22 cellular contexts compared by ENCODE assay signal in the genomic region with DNA sequence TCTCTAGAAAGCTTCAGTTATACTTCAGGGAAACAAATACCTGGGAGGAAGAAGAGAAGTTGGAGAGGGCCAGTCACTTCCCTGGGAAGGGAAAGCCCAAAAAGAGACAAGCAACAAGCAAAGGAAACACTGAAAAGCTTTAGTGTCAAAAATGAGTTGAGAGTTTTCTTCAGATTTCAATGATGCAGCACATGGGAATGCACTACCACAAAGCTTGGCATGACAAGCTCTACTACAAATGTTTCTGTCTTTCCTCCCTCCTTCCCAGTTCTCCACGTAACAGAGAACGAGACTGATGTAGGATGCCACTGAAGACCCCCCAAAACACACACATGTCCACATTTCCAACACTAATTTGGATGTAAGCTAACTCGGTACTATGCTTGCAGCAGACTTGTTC. TPM values are rescaled to one million over a fixed set of nuclear protein-coding genes. Genes with fewer than 3 reads are reported as not detected.
DNase-seq lines count a peak whose midpoint lies in the region; FAIRE-seq and TF ChIP-seq lines count a peak whose summit lies in the region.
"Had no signal": no experiment of that assay in that cellular context is flagged by ENCODE, and none has a peak within 500 bp of the region (broad histone marks: within the 10 kb centered on the region; RNA-seq: fewer than 3 reads in every experiment).

No MANE protein-coding gene starts in this region.

- in situ Hi-C loops in brain microvascular endothelial cell (cut with HindIII; ENCODE audit: low pct_ligation_motif_present, low sequenced_read_pairs) = no loop called here

- WGBS in H9 (ENCODE audit: extremely low coverage, insufficient read length, low lambda C conversion rate) = no CpG with 5 or more reads among the region's 3 CpGs

- no peaks in the 10 kb centered on the region for H3K9me1 ChIP-seq in keratinocyte (ENCODE audit: control insufficient read depth, extremely low read depth, insufficient read depth, low read length)

- H3K4ac ChIP-seq in H9 (ENCODE audit: low read depth, low read length) = no peak overlapping the region

- H4K20me1 ChIP-seq in H9 (ENCODE audit: control insufficient read depth, insufficient read depth, insufficient read length) (no peaks in the 10 kb centered on the region), keratinocyte (ENCODE audit: control insufficient read depth, extremely low read depth, insufficient read depth, low read length) (no peaks in the 10 kb centered on the region)

- H2BK5ac ChIP-seq in H9 (ENCODE audit: insufficient read length, low read length) = no peak overlapping the region

- H3K36me3 Mint-ChIP-seq in H9 (ENCODE audit: insufficient read depth in 1 of 3, low read depth in 3 of 3) = no peaks in the 10 kb centered on the region
- no peaks in the 10 kb centered on the region for H3K36me3 Mint-ChIP-seq in activated T-helper 2 cell treated with anti-CD3 and anti-CD28 coated beads, Interferon-gamma antibody, Interleukin-2, Interleukin-4, amounts not matched to agents 10 μg/mL and 5 μg/mL and 100 μg/mL, durations not matched to agents 14 hours and 24 hours and 36 hours (ENCODE audit: low read depth)
- H3K36me3 Mint-ChIP-seq: activated naive CD8-positive, alpha-beta T cell treated with anti-CD3 and anti-CD28 coated beads, Interleukin-2, amount 10 ng/mL, durations not matched to agents 7 days and 5 days; memory B cell; T-cell had no signal

- H3K14ac ChIP-seq in H9 (ENCODE audit: insufficient read depth, low read length) = no peak overlapping the region

- H3K4me2 ChIP-seq in H9 (ENCODE audit: insufficient read depth, insufficient read length, low read length) (no peak overlapping the region), keratinocyte (ENCODE audit: control insufficient read depth, extremely low read depth, insufficient read depth, low read depth, low read length) (no peak overlapping the region), skeletal muscle satellite cell (ENCODE audit: low read length) (peak overlapping the region; percentile 51)

- H2AFZ ChIP-seq in H9 (ENCODE audit: low read length) (peak overlapping the region; percentile 73), keratinocyte (ENCODE audit: control insufficient read depth, low read length) (no peak overlapping the region)

- no peaks in the 10 kb centered on the region for H3K9me3 Mint-ChIP-seq in H9
- H3K9me3 Mint-ChIP-seq in activated T-helper 2 cell treated with anti-CD3 and anti-CD28 coated beads, Interferon-gamma antibody, Interleukin-2, Interleukin-4, amounts not matched to agents 10 μg/mL and 5 μg/mL and 100 μg/mL, durations not matched to agents 14 hours and 24 hours and 36 hours = no peaks in the 10 kb centered on the region
- H3K9me3 Mint-ChIP-seq: activated naive CD8-positive, alpha-beta T cell treated with anti-CD3 and anti-CD28 coated beads, Interleukin-2, amount 10 ng/mL, durations not matched to agents 7 days and 5 days; memory B cell had no signal

- H3K36me3 ChIP-seq in brain microvascular endothelial cell (replicated peaks) (no peaks in the 10 kb centered on the region), keratinocyte (ENCODE audit: control insufficient read depth in 2 of 2, extremely low read depth in 1 of 2, insufficient read depth in 2 of 2, low read length in 2 of 2) (no peaks in the 10 kb centered on the region), skeletal muscle satellite cell (ENCODE audit: insufficient read depth, low read length) (no peaks in the 10 kb centered on the region)
- H3K36me3 ChIP-seq: tibial nerve had no signal

- no peak overlapping the region for H4K5ac ChIP-seq in H9 (ENCODE audit: insufficient read length, low read depth, low read length)

- no peaks in the 10 kb centered on the region; a peak in 1 of 4 replicates for H3K4me1 Mint-ChIP-seq in H9
- H3K4me1 Mint-ChIP-seq in activated T-helper 2 cell treated with anti-CD3 and anti-CD28 coated beads, Interferon-gamma antibody, Interleukin-2, Interleukin-4, amounts not matched to agents 10 μg/mL and 5 μg/mL and 100 μg/mL, durations not matched to agents 14 hours and 24 hours and 36 hours (ENCODE audit: low read depth) = no peaks in the 10 kb centered on the region
- H3K4me1 Mint-ChIP-seq: activated naive CD8-positive, alpha-beta T cell treated with anti-CD3 and anti-CD28 coated beads, Interleukin-2, amount 10 ng/mL, durations not matched to agents 7 days and 5 days; memory B cell; T-cell had no signal

- TF ChIP-seq CTCF in H9 (conservative IDR thresholded peaks at IDR 0.05) (no peak), brain microvascular endothelial cell (IDR thresholded peaks at IDR 0.05; ENCODE audit: low read depth, low read length, missing control alignments) (no peak), keratinocyte (optimal IDR thresholded peaks at IDR 0.05 in 1 of 3, IDR thresholded peaks at IDR 0.05 in 1 of 3, conservative IDR thresholded peaks at IDR 0.05 in 1 of 3; ENCODE audit: extremely low read depth in 1 of 3, insufficient read depth in 2 of 3, low read length in 3 of 3) (no peak)

- no peaks in the 10 kb centered on the region for H3K4me1 ChIP-seq in H9 (ENCODE audit: insufficient read depth, low read length)
- H3K4me1 ChIP-seq in keratinocyte (ENCODE audit: control insufficient read depth, extremely low read depth, insufficient read depth, low read length) = no peaks in the 10 kb centered on the region
- no peaks in the 10 kb centered on the region for H3K4me1 ChIP-seq in skeletal muscle satellite cell (ENCODE audit: control insufficient read depth, insufficient read depth, low read length)
- H3K4me1 ChIP-seq: tibial nerve had no signal

- no peak overlapping the region for H2BK12ac ChIP-seq in H9 (ENCODE audit: insufficient read length, low read depth, low read length)

- H2AK5ac ChIP-seq in H9 (ENCODE audit: insufficient read length, low read length) = no peak overlapping the region

- H2BK15ac ChIP-seq in H9 (ENCODE audit: low read depth, low read length) = no peak overlapping the region

- no peak overlapping the region for H3K4me3 Mint-ChIP-seq in H9
- H3K4me3 Mint-ChIP-seq in activated T-helper 2 cell treated with anti-CD3 and anti-CD28 coated beads, Interferon-gamma antibody, Interleukin-2, Interleukin-4, amounts not matched to agents 10 μg/mL and 5 μg/mL and 100 μg/mL, durations not matched to agents 14 hours and 24 hours and 36 hours (ENCODE audit: low read depth) = no peak overlapping the region
- H3K4me3 Mint-ChIP-seq: activated CD8-positive, alpha-beta T cell treated with anti-CD3 and anti-CD28 coated beads, Interleukin-2, amount 10 ng/mL, durations not matched to agents 7 days and 5 days; activated naive CD8-positive, alpha-beta T cell treated with anti-CD3 and anti-CD28 coated beads, Interleukin-2, amount 10 ng/mL, durations not matched to agents 7 days and 5 days; activated T-cell treated with anti-CD3 and anti-CD28 coated beads, Interleukin-2, amount 50 U/mL, for 72 hours; HFFc6; memory B cell; T-cell had no signal

- H3K18ac ChIP-seq in H9 (ENCODE audit: insufficient read length, low read depth, low read length) = no peak overlapping the region

- no peak overlapping the region for H4K91ac ChIP-seq in H9 (ENCODE audit: insufficient read length, low read depth, low read length)

- H3K79me2 ChIP-seq in H9 (ENCODE audit: insufficient read depth, low read length) = no peaks in the 10 kb centered on the region
- no peaks in the 10 kb centered on the region for H3K79me2 ChIP-seq in keratinocyte (ENCODE audit: control insufficient read depth, insufficient read depth, low read length)

- H3K27ac ChIP-seq in H9 (ENCODE audit: insufficient read length, low read depth, low read length) = no peak overlapping the region
- H3K27ac ChIP-seq in brain microvascular endothelial cell = no peak overlapping the region
- no peak overlapping the region for H3K27ac ChIP-seq in keratinocyte (ENCODE audit: control insufficient read depth, insufficient read depth, low read length)
- H3K27ac ChIP-seq: tibial nerve had no signal

- H3K23me2 ChIP-seq in H9 (ENCODE audit: insufficient read length, low read depth, low read length, poor library complexity, severe bottlenecking) = no peaks in the 10 kb centered on the region

- intact Hi-C loops in activated T-helper 2 cell treated with anti-CD3 and anti-CD28 coated beads, Interferon-gamma antibody, Interleukin-2, Interleukin-4, amounts not matched to agents 10 μg/mL and 5 μg/mL and 100 μg/mL, durations not matched to agents 14 hours and 24 hours and 36 hours (cut with micrococcal nuclease) = no loop called here

- dilution Hi-C loops in keratinocyte (cut with MboI; ENCODE audit: extremely low pct_ligation_motif_present, low sequenced_read_pairs) = no loop called here

- H2BK20ac ChIP-seq in H9 (ENCODE audit: low read depth, low read length, poor library complexity, severe bottlenecking) = no peak overlapping the region

- H3K9ac ChIP-seq in H9 (ENCODE audit: extremely low read depth, insufficient read length, low read length) (no peak overlapping the region), keratinocyte (ENCODE audit: control insufficient read depth, extremely low read depth, insufficient read depth, low read length) (no peak overlapping the region), skeletal muscle satellite cell (ENCODE audit: low read depth, low read length) (no peak overlapping the region)

- H3K27me3 ChIP-seq in H9 (ENCODE audit: insufficient read depth, low read length) (no peaks in the 10 kb centered on the region), brain microvascular endothelial cell (replicated peaks) (no peaks in the 10 kb centered on the region), keratinocyte (ENCODE audit: control insufficient read depth, extremely low read depth, insufficient read depth, low read length) (peaks cover 3% of the 10 kb centered on the region), skeletal muscle satellite cell (ENCODE audit: control insufficient read depth, insufficient read depth, low read length) (peaks cover 12% of the 10 kb centered on the region)
- H3K27me3 ChIP-seq: tibial nerve had no signal

- H3K23ac ChIP-seq in H9 (ENCODE audit: insufficient read length, low read depth, low read length) = no peak overlapping the region

- no peak overlapping the region for H3T11ph ChIP-seq in H9 (ENCODE audit: low read length)

- H3K27me3 Mint-ChIP-seq in H9 (ENCODE audit: low read depth) = no peaks in the 10 kb centered on the region; the same call in 1 of the 2 replicates
- H3K27me3 Mint-ChIP-seq in activated T-helper 2 cell treated with anti-CD3 and anti-CD28 coated beads, Interferon-gamma antibody, Interleukin-2, Interleukin-4, amounts not matched to agents 10 μg/mL and 5 μg/mL and 100 μg/mL, durations not matched to agents 14 hours and 24 hours and 36 hours (ENCODE audit: low read depth) = no peaks in the 10 kb centered on the region
- H3K27me3 Mint-ChIP-seq: memory B cell had no signal

- no peak overlapping the region for H4K8ac ChIP-seq in H9 (replicated peaks; ENCODE audit: insufficient read length, low read depth, low read length)

- no peak overlapping the region for H3K56ac ChIP-seq in H9 (ENCODE audit: insufficient read length, low read depth, low read length)

- no peak overlapping the region for H2BK120ac ChIP-seq in H9 (ENCODE audit: low read depth, low read length, poor library complexity, severe bottlenecking)

- no peak overlapping the region; a peak in 2 of 7 replicates for H3K27ac Mint-ChIP-seq in H9
- H3K27ac Mint-ChIP-seq in activated T-helper 2 cell treated with anti-CD3 and anti-CD28 coated beads, Interferon-gamma antibody, Interleukin-2, Interleukin-4, amounts not matched to agents 10 μg/mL and 5 μg/mL and 100 μg/mL, durations not matched to agents 14 hours and 24 hours and 36 hours = no peak overlapping the region
- H3K27ac Mint-ChIP-seq: activated CD8-positive, alpha-beta T cell treated with anti-CD3 and anti-CD28 coated beads, Interleukin-2, amount 10 ng/mL, durations not matched to agents 7 days and 5 days; activated naive CD8-positive, alpha-beta T cell treated with anti-CD3 and anti-CD28 coated beads, Interleukin-2, amount 10 ng/mL, durations not matched to agents 7 days and 5 days; activated T-cell treated with anti-CD3 and anti-CD28 coated beads, Interleukin-2, amount 50 U/mL, for 72 hours; HFFc6; memory B cell; T-cell had no signal

- H3K9me3 ChIP-seq in H9 (ENCODE audit: control insufficient read depth, low read depth, low read length) = no peaks in the 10 kb centered on the region
- no peaks in the 10 kb centered on the region for H3K9me3 ChIP-seq in keratinocyte (ENCODE audit: control insufficient read depth, low read depth, low read length)
- no peaks in the 10 kb centered on the region for H3K9me3 ChIP-seq in skeletal muscle satellite cell (replicated peaks; ENCODE audit: low read length)
- H3K9me3 ChIP-seq: tibial nerve had no signal

- no peak for DNase-seq in H9
- DNase-seq in brain microvascular endothelial cell = peak; percentile 7
- no peak for DNase-seq in keratinocyte (ENCODE audit: low read depth, low spot score)
- DNase-seq in superior temporal gyrus (ENCODE audit: extremely low spot score) = no peak
- no peak for DNase-seq in NCI-H1105 (lab: John Stamatoyannopoulos, UW)
- DNase-seq in 8988T = no peak
- no peak for DNase-seq in activated T-helper 2 cell treated with anti-CD3 and anti-CD28 coated beads, Interferon-gamma antibody, Interleukin-2, Interleukin-4, amounts not matched to agents 10 μg/mL and 5 μg/mL and 100 μg/mL, durations not matched to agents 14 hours and 24 hours and 36 hours (ENCODE audit: low spot score)
- DNase-seq: activated CD8-positive, alpha-beta T cell treated with anti-CD3 and anti-CD28 coated beads, Interleukin-2, amount 10 ng/mL, durations not matched to agents 7 days and 5 days; activated naive CD8-positive, alpha-beta T cell treated with anti-CD3 and anti-CD28 coated beads, Interleukin-2, amount 10 ng/mL, durations not matched to agents 7 days and 5 days; activated T-cell treated with anti-CD3 and anti-CD28 coated beads, Interleukin-2, amount 50 U/mL, for 72 hours; C1 segment of cervical spinal cord; central memory CD4-positive, alpha-beta T cell; DMS153; HFFc6; NCI-H1092 treated with DMSO at 0.1 percent for 48 hours; T-cell had no signal

- FAIRE-seq in keratinocyte (lab: Jason Lieb, UNC) = peak; percentile 5
- FAIRE-seq: endometrium had no signal

- no peaks in the 10 kb centered on the region for H3K79me1 ChIP-seq in H9 (ENCODE audit: insufficient read depth, low read depth, low read length, poor library complexity, severe bottlenecking)

- H3K4me3 ChIP-seq in brain microvascular endothelial cell (ENCODE audit: low read depth, low read length) (no peak overlapping the region), keratinocyte (ENCODE audit: control insufficient read depth in 2 of 3, extremely low read depth in 1 of 3, insufficient read depth in 2 of 3, low read depth in 1 of 3, low read length in 3 of 3) (no peak overlapping the region), skeletal muscle satellite cell (ENCODE audit: low read length) (no peak overlapping the region)
- H3K4me3 ChIP-seq: tibial nerve had no signal

RNA-seq across cellular contexts. Expression of a gene that starts 26.8 kb away (rescaled TPM):
- 2.1 and 2.7 TPM in 2 replicates for total RNA-seq in H9 (2021)
- polyA plus RNA-seq in keratinocyte = not detected in 3 replicates
- polyA plus RNA-seq in keratinocyte (2011; ENCODE audit: low read depth) = not detected
- not detected in 2 replicates for polyA plus RNA-seq in keratinocyte (2011; cell fraction: cytosol; rRNA removed)
- not detected in 2 replicates for polyA plus RNA-seq in keratinocyte (2011; cell fraction: nucleus; rRNA removed)
- not detected in 2 replicates for polyA plus RNA-seq in keratinocyte (2012; ENCODE audit: low replicate concordance)
- not detected in 3 replicates for polyA minus RNA-seq in keratinocyte
- not detected for polyA minus RNA-seq in keratinocyte (2011; cell fraction: cytosol; rRNA and poly(A)+ RNA removed)
- not detected in 2 replicates for polyA minus RNA-seq in keratinocyte (2011; cell fraction: nucleus; rRNA and poly(A)+ RNA removed)
- not detected in 2 replicates for total RNA-seq in skeletal muscle satellite cell (2012; rRNA removed)
- total RNA-seq in activated T-helper 2 cell treated with anti-CD3 and anti-CD28 coated beads, Interferon-gamma antibody, Interleukin-2, Interleukin-4, amounts not matched to agents 10 μg/mL and 5 μg/mL and 100 μg/mL, durations not matched to agents 14 hours and 24 hours and 36 hours = not detected in 2 replicates
- total RNA-seq: activated CD8-positive, alpha-beta T cell treated with anti-CD3 and anti-CD28 coated beads, Interleukin-2, amount 10 ng/mL, durations not matched to agents 7 days and 5 days; activated naive CD8-positive, alpha-beta T cell treated with anti-CD3 and anti-CD28 coated beads, Interleukin-2, amount 10 ng/mL, durations not matched to agents 7 days and 5 days; activated T-cell treated with anti-CD3 and anti-CD28 coated beads, Interleukin-2, amount 50 U/mL, for 72 hours; glomerular endothelial cell; HFFc6; osteoblast; T-cell; tibial nerve had no signal
